In the genomic region with DNA sequence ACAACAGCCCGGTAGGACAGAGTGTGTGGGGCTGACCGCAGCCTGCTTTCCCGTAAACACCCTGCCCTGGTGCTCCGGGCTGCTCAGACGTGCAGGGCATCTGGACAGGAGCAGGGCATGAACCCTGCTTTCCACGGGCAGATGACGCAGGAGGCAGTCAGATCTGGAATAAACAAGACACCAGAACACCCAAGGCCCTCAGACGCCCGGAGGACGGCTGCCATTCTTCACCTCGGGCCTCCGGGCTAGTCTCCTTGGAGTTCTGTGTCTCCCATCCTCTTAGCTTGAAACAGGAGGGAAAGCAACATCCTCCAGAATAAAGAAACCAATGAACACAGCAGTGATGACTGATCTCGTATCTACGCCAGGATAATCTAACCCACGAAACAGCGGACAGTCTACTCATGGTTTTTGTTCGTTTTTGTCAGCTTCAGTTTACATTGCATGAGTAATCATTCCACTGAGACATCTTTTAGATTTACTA, we compare ENCODE assay signal across 13 cellular contexts. TPM values are rescaled to one million over a fixed set of nuclear protein-coding genes. Genes with fewer than 3 reads are reported as not detected.
DNase-seq lines count a peak whose midpoint lies in the region; ATAC-seq and TF ChIP-seq lines count a peak whose summit lies in the region.
"Had no signal": no experiment of that assay in that cellular context is flagged by ENCODE, and none has a peak within 500 bp of the region (broad histone marks: within the 10 kb centered on the region; RNA-seq: fewer than 3 reads in every experiment).

No MANE protein-coding gene starts in this region.

- H3K9me3 ChIP-seq in RWPE2 (ENCODE audit: severe bottlenecking) (no peaks in the 10 kb centered on the region), fibroblast of lung (ENCODE audit: control insufficient read depth, insufficient read depth, low read depth, low read length) (no peaks in the 10 kb centered on the region), osteoblast (ENCODE audit: low read depth, low read length) (no peaks in the 10 kb centered on the region)

- DNase-seq in AG20443 (ENCODE audit: low spot score) = peak; percentile 49
- DNase-seq in RWPE2 (ENCODE audit: low spot score) = no peak
- DNase-seq in fibroblast of lung (ENCODE audit: low read depth in 2 of 2) = peak; percentile 90 to 93
- peak; percentile 92 for DNase-seq in osteoblast (ENCODE audit: insufficient read length, low spot score, missing footprints)
- DNase-seq in 8988T = no peak
- no peak for DNase-seq in amygdala (lab: John Stamatoyannopoulos, UW)
- DNase-seq in NK-92 treated with Interleukin-12 subunit alpha and Interleukin-12 subunit beta, amount 100 ng/mL, for 24 hours (lab: John Stamatoyannopoulos, UW) = no peak
- DNase-seq: activated T-cell treated with anti-CD3 and anti-CD28 coated beads, Interleukin-2, amount 50 U/mL, for 1 hour; CD4-positive, alpha-beta memory T cell; foreskin keratinocyte; NCI-H2081 had no signal

- H3K4me1 ChIP-seq in RWPE2 (ENCODE audit: insufficient read depth, poor library complexity, severe bottlenecking) (peaks cover 9% of the 10 kb centered on the region), fibroblast of lung (ENCODE audit: control insufficient read depth, extremely low read depth, insufficient read depth, low read length) (peaks cover 39% of the 10 kb centered on the region), osteoblast (ENCODE audit: insufficient read depth, low read length) (peaks cover 42% of the 10 kb centered on the region)
- H3K4me1 ChIP-seq: foreskin keratinocyte had no signal

- H3K27ac ChIP-seq in RWPE2 (ENCODE audit: poor library complexity, severe bottlenecking) (peak overlapping the region; percentile 34), fibroblast of lung (ENCODE audit: insufficient read depth, low read length) (peak overlapping the region; percentile 79), osteoblast (ENCODE audit: low read depth, low read length) (peak overlapping the region; percentile 85)
- H3K27ac ChIP-seq: foreskin keratinocyte, left lung had no signal

- H3K4me2 ChIP-seq in fibroblast of lung (ENCODE audit: extremely low read depth, insufficient read depth, low read length) = peak overlapping the region; percentile 56
- H3K4me2 ChIP-seq in osteoblast (ENCODE audit: insufficient read depth, low read length) = peak overlapping the region; percentile 68

- peak overlapping the region; percentile 31 for H3K9ac ChIP-seq in fibroblast of lung (ENCODE audit: insufficient read depth, low read length)

- H3K4me3 ChIP-seq in RWPE2 (ENCODE audit: severe bottlenecking) = no peak overlapping the region
- peak overlapping the region in 1 of 4 experiments; percentile 13 for H3K4me3 ChIP-seq in fibroblast of lung (replicated peaks in 1 of 4; ENCODE audit: control extremely low read depth in 1 of 4, insufficient read depth in 1 of 4, low read depth in 3 of 4, low read length in 4 of 4)
- peak overlapping the region; percentile 50 for H3K4me3 ChIP-seq in osteoblast (ENCODE audit: insufficient read depth, low read length)
- H3K4me3 ChIP-seq: left lung had no signal

- ATAC-seq in RWPE2 (ENCODE audit: low read depth) (peak; percentile 85), GM19397 (IDR thresholded peaks at IDR 0.05; ENCODE audit: unreplicated experiment) (no peak)
- ATAC-seq: foreskin keratinocyte, left lung had no signal

- TF ChIP-seq CTCF in RWPE2 (IDR thresholded peaks at IDR 0.05; ENCODE audit: poor library complexity, severe bottlenecking) = no peak
- TF ChIP-seq CTCF in fibroblast of lung (conservative IDR thresholded peaks at IDR 0.05 in 1 of 2, IDR thresholded peaks at IDR 0.05 in 1 of 2; ENCODE audit: low read depth in 1 of 2, low read length in 2 of 2) = no peak
- TF ChIP-seq CTCF in osteoblast (IDR thresholded peaks at IDR 0.05; ENCODE audit: extremely low read depth, low read depth, low read length) = no peak

- H3K36me3 ChIP-seq in RWPE2 (ENCODE audit: low read depth) = peaks cover 39% of the 10 kb centered on the region
- H3K36me3 ChIP-seq in fibroblast of lung (ENCODE audit: control insufficient read depth, insufficient read depth, low read length) = peaks cover 2% of the 10 kb centered on the region
- peaks cover 6% of the 10 kb centered on the region for H3K36me3 ChIP-seq in osteoblast (ENCODE audit: insufficient read depth, low read length)
- H3K36me3 ChIP-seq: left lung had no signal

- H3K27me3 ChIP-seq in RWPE2 (ENCODE audit: insufficient read depth, poor library complexity, severe bottlenecking) = no peaks in the 10 kb centered on the region
- H3K27me3 ChIP-seq in fibroblast of lung (ENCODE audit: control insufficient read depth, insufficient read depth, low read length) = no peaks in the 10 kb centered on the region
- no peaks in the 10 kb centered on the region for H3K27me3 ChIP-seq in osteoblast (ENCODE audit: insufficient read depth, low read length)
- H3K27me3 ChIP-seq: foreskin keratinocyte had no signal

- H4K20me1 ChIP-seq in fibroblast of lung (ENCODE audit: control insufficient read depth, extremely low read depth, insufficient read depth, low read length) (peaks cover 1% of the 10 kb centered on the region), osteoblast (ENCODE audit: insufficient read depth, low read length) (peaks cover 10% of the 10 kb centered on the region)

- H2AFZ ChIP-seq in fibroblast of lung (ENCODE audit: low read length) = no peak overlapping the region
- no peak overlapping the region for H2AFZ ChIP-seq in osteoblast (ENCODE audit: low read length)

- peaks cover 87% of the 10 kb centered on the region for H3K79me2 ChIP-seq in fibroblast of lung (ENCODE audit: control insufficient read depth, insufficient read depth, low read length)
- H3K79me2 ChIP-seq in osteoblast (ENCODE audit: insufficient read depth, low read length) = peaks cover 86% of the 10 kb centered on the region

RNA-seq across cellular contexts. Expression of gene PXDN, which starts 7.3 kb away (rescaled TPM):
- total RNA-seq in fibroblast of lung (111 and 153 TPM in 2 replicates), osteoblast (307 and 324 TPM in 2 replicates)
- polyA plus RNA-seq in fibroblast of lung = 160 and 298 TPM in 2 replicates
- polyA plus RNA-seq in fibroblast of lung (2012) = 135 and 343 TPM in 2 replicates
- 231 and 511 TPM in 2 replicates for polyA minus RNA-seq in fibroblast of lung (ENCODE audit: low replicate concordance)
- total RNA-seq: CD4-positive, alpha-beta memory T cell had no signal

Comparison
In these comparisons a context has a peak if more than half of its experiments do, and no peak if none do; other contexts are left out.
1. DNase-seq: peak in AG20443 (single experiment), fibroblast of lung (2 of 2) and osteoblast (single experiment); none in RWPE2 (single experiment), 8988T (single experiment), amygdala (0 of 56) and NK-92 treated with Interleukin-12 subunit alpha and Interleukin-12 subunit beta, amount 100 ng/mL, for 24 hours (single experiment).
2. H3K27ac ChIP-seq: peak in every context shown above with its lines; median percentile 85 in osteoblast; 79 in fibroblast of lung; 34 in RWPE2.